In genomic region chr1:227890451-227891222, GRCh38 we compare ENCODE assay signal across 1 cellular context.
TF ChIP-seq lines count a peak whose summit lies in the region.

No MANE protein-coding gene starts in this region.

TF ChIP-seq in H1, 55 proteins besides CTCF, POLR2A, EP300 and RAD21 (continued from another document):
- TF ChIP-seq EGR1 (IDR thresholded peaks at IDR 0.05; ENCODE audit: borderline replicate concordance, low read depth, low read length) (no peak), KDM1A (IDR thresholded peaks at IDR 0.05; ENCODE audit: borderline replicate concordance, low read length) (no peak), SIN3A (conservative IDR thresholded peaks at IDR 0.05 in 1 of 2, IDR thresholded peaks at IDR 0.05 in 1 of 2; ENCODE audit: low read depth in 1 of 2, low read length in 2 of 2) (no peak), ATF3 (IDR thresholded peaks at IDR 0.05; ENCODE audit: insufficient read depth, low read depth, low read length) (no peak)
